33 cellular contexts compared by ENCODE assay signal in genomic region chrX:142505839-142506238, GRCh38.
DNase-seq lines count a peak whose midpoint lies in the region; FAIRE-seq and TF ChIP-seq lines count a peak whose summit lies in the region.
"Had no signal": no experiment of that assay in that cellular context is flagged by ENCODE, and none has a peak within 500 bp of the region (broad histone marks: within the 10 kb centered on the region; RNA-seq: fewer than 3 reads in every experiment).

No MANE protein-coding gene starts in this region.

- peaks cover 3% of the 10 kb centered on the region for H3K4me1 Mint-ChIP-seq in astrocyte (ENCODE audit: low read depth, unreplicated experiment)
- H3K4me1 Mint-ChIP-seq in activated naive CD8-positive, alpha-beta T cell treated with anti-CD3 and anti-CD28 coated beads for 36 hours: no peaks in the 10 kb centered on the region
- H3K4me1 Mint-ChIP-seq: B cell; CD14-positive monocyte; CD4-positive, alpha-beta memory T cell; CD4-positive, CD25-positive, alpha-beta regulatory T cell; CD8-positive, alpha-beta memory T cell had no signal

- DNase-seq in astrocyte (ENCODE audit: low read depth): no peak
- no peak for DNase-seq in germinal center (ENCODE audit: low spot score)
- DNase-seq in activated naive CD8-positive, alpha-beta T cell treated with anti-CD3 and anti-CD28 coated beads for 36 hours: no peak
- DNase-seq: 8988T; ACHN; AML-193; BE2C; C1 segment of cervical spinal cord; Caco-2; Calu3; CD4-positive, alpha-beta memory T cell; CD4-positive, alpha-beta T cell; CD4-positive, CD25-positive, alpha-beta regulatory T cell; CD8-positive, alpha-beta memory T cell; CD8-positive, alpha-beta T cell; COR-L47; DMS 273 treated with DMSO at 0.1 percent for 48 hours; DMS153; DMS53; DMS79; DMS79 treated with DMSO at 0.1 percent for 48 hours; DND-41; EL had no signal

- H3K9me2 ChIP-seq in neural cell (ENCODE audit: insufficient read depth, low read length): no peaks in the 10 kb centered on the region

- peak; percentile 47 for FAIRE-seq in astrocyte (lab: Jason Lieb, UNC)
- FAIRE-seq: A204.1, D721Med had no signal

- no peak for TF ChIP-seq RAD21 in neural cell (conservative IDR thresholded peaks at IDR 0.05)

- H2AFZ ChIP-seq in astrocyte (ENCODE audit: low read depth, low read length) (no peak overlapping the region), neural cell (ENCODE audit: low read depth, low read length) (no peak overlapping the region)

- TF ChIP-seq CTCF in astrocyte (IDR thresholded peaks at IDR 0.05; ENCODE audit: insufficient read depth, low read depth, low read length) (no peak), neural cell (IDR thresholded peaks at IDR 0.05; ENCODE audit: poor library complexity, severe bottlenecking) (no peak)

- H3K36me3 ChIP-seq in astrocyte (ENCODE audit: insufficient read depth, low read length) (no peaks in the 10 kb centered on the region), neural cell (ENCODE audit: insufficient read depth, low read length) (no peaks in the 10 kb centered on the region)
- H3K36me3 ChIP-seq: BE2C; BLaER1; BLaER1 treated with 17β-estradiol and CSF1 and Interleukin-3, amounts not matched to agents 10 nM and 100 nM had no signal

- H4K20me1 ChIP-seq in astrocyte (ENCODE audit: insufficient read depth, low read length) (no peaks in the 10 kb centered on the region), neural cell (ENCODE audit: insufficient read depth) (no peaks in the 10 kb centered on the region)
- H4K20me1 ChIP-seq: BLaER1; BLaER1 treated with 17β-estradiol and CSF1 and Interleukin-3, amounts not matched to agents 10 nM and 100 nM had no signal

- H3K27ac Mint-ChIP-seq in astrocyte (ENCODE audit: unreplicated experiment): no peak overlapping the region
- H3K27ac Mint-ChIP-seq in activated naive CD8-positive, alpha-beta T cell treated with anti-CD3 and anti-CD28 coated beads for 36 hours: no peak overlapping the region
- H3K27ac Mint-ChIP-seq: B cell; CD14-positive monocyte; CD4-positive, alpha-beta memory T cell; CD4-positive, alpha-beta T cell; CD4-positive, CD25-positive, alpha-beta regulatory T cell; CD8-positive, alpha-beta memory T cell; CD8-positive, alpha-beta T cell had no signal

- H3K4me1 ChIP-seq in astrocyte (ENCODE audit: insufficient read depth, low read length): no peaks in the 10 kb centered on the region
- H3K4me1 ChIP-seq: A549, BE2C, BLaER1, Caco-2 had no signal

- H3K27me3 ChIP-seq in astrocyte (ENCODE audit: insufficient read depth, low read length): no peaks in the 10 kb centered on the region
- H3K27me3 ChIP-seq in neural cell (ENCODE audit: insufficient read depth, low read depth, low read length): no peaks in the 10 kb centered on the region
- H3K27me3 ChIP-seq: BE2C had no signal

- H3K9ac ChIP-seq in astrocyte (ENCODE audit: low read length): no peak overlapping the region
- H3K9ac ChIP-seq in neural cell (ENCODE audit: low read length): no peak overlapping the region
- H3K9ac ChIP-seq: BLaER1; BLaER1 treated with 17β-estradiol and CSF1 and Interleukin-3, amounts not matched to agents 10 nM and 100 nM had no signal

- H3K9me3 ChIP-seq in astrocyte (ENCODE audit: insufficient read depth, low read depth, low read length): no peaks in the 10 kb centered on the region
- H3K9me3 ChIP-seq in neural cell (ENCODE audit: low read length): no peaks in the 10 kb centered on the region
- H3K9me3 ChIP-seq: A549, BE2C, BLaER1, Caco-2 had no signal

- H3K4me2 ChIP-seq in astrocyte (ENCODE audit: low read length) (no peak overlapping the region), neural cell (ENCODE audit: low read length) (no peak overlapping the region)
- H3K4me2 ChIP-seq: A549; BLaER1; BLaER1 treated with 17β-estradiol and CSF1 and Interleukin-3, amounts not matched to agents 10 nM and 100 nM had no signal

- H3K4me3 ChIP-seq in astrocyte (ENCODE audit: insufficient read depth, low read depth, low read length) (no peak overlapping the region), neural cell (ENCODE audit: low read length) (no peak overlapping the region)
- H3K4me3 ChIP-seq: A549; BLaER1; BLaER1 treated with 17β-estradiol and CSF1 and Interleukin-3, amounts not matched to agents 10 nM and 100 nM had no signal

- no peak overlapping the region for H3K4me3 Mint-ChIP-seq in astrocyte (ENCODE audit: unreplicated experiment)
- H3K4me3 Mint-ChIP-seq in activated naive CD8-positive, alpha-beta T cell treated with anti-CD3 and anti-CD28 coated beads for 36 hours: no peak overlapping the region
- H3K4me3 Mint-ChIP-seq: B cell; CD14-positive monocyte; CD4-positive, alpha-beta memory T cell; CD4-positive, alpha-beta T cell; CD4-positive, CD25-positive, alpha-beta regulatory T cell; CD8-positive, alpha-beta memory T cell; CD8-positive, alpha-beta T cell had no signal

- no peaks in the 10 kb centered on the region for H3K36me3 Mint-ChIP-seq in astrocyte (ENCODE audit: low read depth, unreplicated experiment)
- H3K36me3 Mint-ChIP-seq in activated naive CD8-positive, alpha-beta T cell treated with anti-CD3 and anti-CD28 coated beads for 36 hours: no peaks in the 10 kb centered on the region
- H3K36me3 Mint-ChIP-seq: CD14-positive monocyte; CD4-positive, alpha-beta memory T cell; CD4-positive, CD25-positive, alpha-beta regulatory T cell; CD8-positive, alpha-beta memory T cell; CD8-positive, alpha-beta T cell had no signal

- H3K27me3 Mint-ChIP-seq in astrocyte (ENCODE audit: low read depth, unreplicated experiment): no peaks in the 10 kb centered on the region
- no peaks in the 10 kb centered on the region for H3K27me3 Mint-ChIP-seq in activated naive CD8-positive, alpha-beta T cell treated with anti-CD3 and anti-CD28 coated beads for 36 hours
- H3K27me3 Mint-ChIP-seq: B cell; CD4-positive, alpha-beta memory T cell; CD4-positive, alpha-beta T cell; CD4-positive, CD25-positive, alpha-beta regulatory T cell; CD8-positive, alpha-beta memory T cell had no signal

- H3K9me3 Mint-ChIP-seq in astrocyte (ENCODE audit: unreplicated experiment): no peaks in the 10 kb centered on the region
- H3K9me3 Mint-ChIP-seq in activated naive CD8-positive, alpha-beta T cell treated with anti-CD3 and anti-CD28 coated beads for 36 hours: no peaks in the 10 kb centered on the region
- H3K9me3 Mint-ChIP-seq: CD14-positive monocyte; CD4-positive, alpha-beta memory T cell; CD4-positive, alpha-beta T cell had no signal

- peak; percentile 66 for TF ChIP-seq EP300 in neural cell (conservative IDR thresholded peaks at IDR 0.05; ENCODE audit: poor library complexity, severe bottlenecking)

- no peaks in the 10 kb centered on the region for H3F3A ChIP-seq in neural cell (ENCODE audit: insufficient read depth, low read length, poor library complexity, severe bottlenecking)

- H3K27ac ChIP-seq in astrocyte (ENCODE audit: low read depth, low read length) (no peak overlapping the region), neural cell (ENCODE audit: low read length) (no peak overlapping the region)
- H3K27ac ChIP-seq: 22Rv1; A549; BLaER1; BLaER1 treated with 17β-estradiol and CSF1 and Interleukin-3, amounts not matched to agents 10 nM and 100 nM; C4-2B had no signal

- H3K79me2 ChIP-seq in astrocyte (ENCODE audit: insufficient read depth, low read length) (no peaks in the 10 kb centered on the region), neural cell (replicated peaks; ENCODE audit: insufficient read depth, low read length) (no peaks in the 10 kb centered on the region)

TF ChIP-seq in neural cell, 6 proteins besides CTCF, POLR2A, EP300 and RAD21:
- no peak for TF ChIP-seq REST (IDR thresholded peaks at IDR 0.05; ENCODE audit: borderline replicate concordance)
- no peak for TF ChIP-seq MXI1 (conservative IDR thresholded peaks at IDR 0.05; ENCODE audit: poor library complexity, severe bottlenecking)
- TF ChIP-seq TAF1 (IDR thresholded peaks at IDR 0.05; ENCODE audit: low read depth): no peak
- TF ChIP-seq SMC3 (conservative IDR thresholded peaks at IDR 0.05; ENCODE audit: poor library complexity): no peak
- TF ChIP-seq POLR2AphosphoS5 (IDR thresholded peaks at IDR 0.05): peak; percentile 60
